ENCODE assay signal across 11 cellular contexts in genomic region chr10:33263453-33263852, GRCh38.
DNase-seq lines count a peak whose midpoint lies in the region; ATAC-seq and TF ChIP-seq lines count a peak whose summit lies in the region.
"Had no signal": no experiment of that assay in that cellular context is flagged by ENCODE, and none has a peak within 500 bp of the region (broad histone marks: within the 10 kb centered on the region; RNA-seq: fewer than 3 reads in every experiment).

No MANE protein-coding gene starts in this region.

- intact Hi-C loops in Caco-2 (cut with micrococcal nuclease; ENCODE audit: unreplicated experiment): loop anchor here (10.0 kb wide), 1 partner anchor 309 kb away; the partner anchor contains the start of gene ITGB1
- intact Hi-C loops in activated T-helper 2 cell treated with anti-CD3 and anti-CD28 coated beads, Interferon-gamma antibody, Interleukin-2, Interleukin-4, amounts not matched to agents 10 μg/mL and 5 μg/mL and 100 μg/mL, durations not matched to agents 14 hours and 24 hours and 36 hours (cut with micrococcal nuclease): no loop called here

- H3K9me3 Mint-ChIP-seq in Caco-2 (ENCODE audit: unreplicated experiment): no peaks in the 10 kb centered on the region
- no peaks in the 10 kb centered on the region for H3K9me3 Mint-ChIP-seq in activated T-helper 2 cell treated with anti-CD3 and anti-CD28 coated beads, Interferon-gamma antibody, Interleukin-2, Interleukin-4, amounts not matched to agents 10 μg/mL and 5 μg/mL and 100 μg/mL, durations not matched to agents 14 hours and 24 hours and 36 hours
- H3K9me3 Mint-ChIP-seq: CD4-positive, alpha-beta T cell had no signal

- peaks cover 36% of the 10 kb centered on the region for H3K4me1 Mint-ChIP-seq in Caco-2 (ENCODE audit: low read depth, unreplicated experiment)
- H3K4me1 Mint-ChIP-seq in activated T-helper 2 cell treated with anti-CD3 and anti-CD28 coated beads, Interferon-gamma antibody, Interleukin-2, Interleukin-4, amounts not matched to agents 10 μg/mL and 5 μg/mL and 100 μg/mL, durations not matched to agents 14 hours and 24 hours and 36 hours (ENCODE audit: low read depth): peaks cover 22% of the 10 kb centered on the region

- H3K27me3 ChIP-seq in Caco-2 (replicated peaks; ENCODE audit: control insufficient read depth, insufficient read depth, low read length) (no peaks in the 10 kb centered on the region), muscle layer of duodenum (ENCODE audit: low read depth, low read length) (no peaks in the 10 kb centered on the region)

- H3K27me3 Mint-ChIP-seq in Caco-2 (ENCODE audit: insufficient read depth, unreplicated experiment): no peaks in the 10 kb centered on the region
- peaks cover 31% of the 10 kb centered on the region for H3K27me3 Mint-ChIP-seq in activated T-helper 2 cell treated with anti-CD3 and anti-CD28 coated beads, Interferon-gamma antibody, Interleukin-2, Interleukin-4, amounts not matched to agents 10 μg/mL and 5 μg/mL and 100 μg/mL, durations not matched to agents 14 hours and 24 hours and 36 hours (ENCODE audit: low read depth)
- H3K27me3 Mint-ChIP-seq: CD4-positive, alpha-beta T cell had no signal

- H3K4me3 ChIP-seq in Caco-2 (ENCODE audit: low read depth, low read length) (no peak overlapping the region), muscle layer of duodenum (ENCODE audit: low read depth in 1 of 2, low read length in 2 of 2) (no peak overlapping the region)

- POLR2A ChIA-PET in Caco-2 (lab: Charles Lee): interaction anchor here (0.5 to 0.6 kb wide), 2 partner anchors 47 to 541 kb away, joined by 3 to 12 read pairs; no protein-coding TSS in a partner anchor

- peak overlapping the region; percentile 70 for H3K27ac Mint-ChIP-seq in Caco-2 (ENCODE audit: unreplicated experiment)
- no peak overlapping the region for H3K27ac Mint-ChIP-seq in activated T-helper 2 cell treated with anti-CD3 and anti-CD28 coated beads, Interferon-gamma antibody, Interleukin-2, Interleukin-4, amounts not matched to agents 10 μg/mL and 5 μg/mL and 100 μg/mL, durations not matched to agents 14 hours and 24 hours and 36 hours
- H3K27ac Mint-ChIP-seq: CD4-positive, alpha-beta T cell had no signal

- no TSS peak for BruUV-seq in Caco-2 (replicated peaks; lab: Mats Ljungman, UMichigan)

- no peak for TF ChIP-seq CTCF in Caco-2 (IDR thresholded peaks at IDR 0.05; ENCODE audit: insufficient read depth in 1 of 2, low read depth in 1 of 2, low read length in 1 of 2, severe bottlenecking in 1 of 2, unreplicated experiment in 1 of 2)

- H3K9me3 ChIP-seq in Caco-2 (no peaks in the 10 kb centered on the region), muscle layer of duodenum (ENCODE audit: control insufficient read depth in 1 of 2, low read length in 2 of 2) (no peaks in the 10 kb centered on the region)

- CTCF ChIA-PET in Caco-2 (lab: Charles Lee): no interaction called here

- H3K4me3 Mint-ChIP-seq in Caco-2 (ENCODE audit: unreplicated experiment): peak overlapping the region; percentile 50
- H3K4me3 Mint-ChIP-seq in activated T-helper 2 cell treated with anti-CD3 and anti-CD28 coated beads, Interferon-gamma antibody, Interleukin-2, Interleukin-4, amounts not matched to agents 10 μg/mL and 5 μg/mL and 100 μg/mL, durations not matched to agents 14 hours and 24 hours and 36 hours (ENCODE audit: low read depth): no peak overlapping the region
- H3K4me3 Mint-ChIP-seq: CD4-positive, alpha-beta T cell had no signal

- DNase-seq in Caco-2 (no peak), M059J (ENCODE audit: low read depth) (peak; percentile 71), dermis blood vessel endothelial cell (peak; percentile 81), NCI-H2081 treated with DMSO at 0.1 percent for 48 hours (lab: John Stamatoyannopoulos, UW) (no peak), left lobe of liver (ENCODE audit: low spot score) (no peak)
- DNase-seq in activated T-helper 2 cell treated with anti-CD3 and anti-CD28 coated beads, Interferon-gamma antibody, Interleukin-2, Interleukin-4, amounts not matched to agents 10 μg/mL and 5 μg/mL and 100 μg/mL, durations not matched to agents 14 hours and 24 hours and 36 hours (ENCODE audit: low spot score): no peak
- DNase-seq: activated CD4-positive, CD25-positive, alpha-beta regulatory T cell treated with anti-CD3 and anti-CD28 coated beads, Interleukin-2, amount 50 U/mL, for 72 hours; CD4-positive, alpha-beta T cell; left colon had no signal

- H3K36me3 ChIP-seq in Caco-2 (ENCODE audit: control insufficient read depth, insufficient read depth, low read length) (no peaks in the 10 kb centered on the region), muscle layer of duodenum (ENCODE audit: control insufficient read depth in 1 of 2, insufficient read depth in 2 of 2, low read length in 2 of 2) (peaks cover 21 to 39% of the 10 kb centered on the region in 2 donors)

- peaks cover 49% of the 10 kb centered on the region for H3K4me1 ChIP-seq in Caco-2
- peaks cover 0 to 9% of the 10 kb centered on the region in 2 donors for H3K4me1 ChIP-seq in muscle layer of duodenum (ENCODE audit: control insufficient read depth in 1 of 2, insufficient read depth in 2 of 2, low read length in 2 of 2)

- H3K27ac ChIP-seq in muscle layer of duodenum (ENCODE audit: low read length): peak overlapping the region; percentile 27

- H3K36me3 Mint-ChIP-seq in Caco-2 (ENCODE audit: insufficient read depth, unreplicated experiment): peaks cover 62% of the 10 kb centered on the region
- peaks cover 4% of the 10 kb centered on the region for H3K36me3 Mint-ChIP-seq in activated T-helper 2 cell treated with anti-CD3 and anti-CD28 coated beads, Interferon-gamma antibody, Interleukin-2, Interleukin-4, amounts not matched to agents 10 μg/mL and 5 μg/mL and 100 μg/mL, durations not matched to agents 14 hours and 24 hours and 36 hours (ENCODE audit: low read depth)

- no peak for ATAC-seq in HG02973 (IDR thresholded peaks at IDR 0.05; ENCODE audit: unreplicated experiment)
- no peak for ATAC-seq in left lobe of liver

Comparison
In these comparisons a context has a peak if more than half of its experiments do, and no peak if none do; other contexts are left out.
1. DNase-seq: peak in M059J (single experiment) and dermis blood vessel endothelial cell (single experiment); none in Caco-2 (0 of 2), NCI-H2081 treated with DMSO at 0.1 percent for 48 hours (single experiment), activated T-helper 2 cell treated with anti-CD3 and anti-CD28 coated beads, Interferon-gamma antibody, Interleukin-2, Interleukin-4, amounts not matched to agents 10 μg/mL and 5 μg/mL and 100 μg/mL, durations not matched to agents 14 hours and 24 hours and 36 hours (single experiment) and left lobe of liver (single experiment).